ENCODE assay signal across 15 cellular contexts in the genomic region with DNA sequence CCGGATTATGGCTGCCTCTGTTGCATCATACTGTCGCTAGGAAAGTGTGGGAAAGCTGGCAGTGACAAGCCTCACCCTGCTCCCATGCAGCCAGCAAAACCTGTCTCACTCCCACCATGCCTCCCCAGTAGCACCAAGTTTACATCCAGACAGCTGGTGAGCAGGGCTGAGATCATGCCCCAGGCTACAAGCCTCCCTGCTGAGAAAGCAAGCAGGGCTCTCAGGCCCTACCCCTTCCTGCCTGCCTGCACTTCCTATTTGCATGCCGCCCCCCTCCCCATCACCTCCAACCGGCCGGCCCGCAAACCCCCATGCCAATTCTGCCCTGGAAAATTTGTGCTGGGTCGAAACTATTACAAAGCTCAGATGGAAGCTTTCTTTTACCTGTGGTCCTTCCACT.
"Had no signal": no experiment of that assay in that cellular context is flagged by ENCODE, and none has a peak within 500 bp of the region (broad histone marks: within the 10 kb centered on the region; RNA-seq: fewer than 3 reads in every experiment).

No MANE protein-coding gene starts in this region.

- H3K36me3 Mint-ChIP-seq: activated naive CD8-positive, alpha-beta T cell treated with anti-CD3 and anti-CD28 coated beads for 36 hours; brain had no signal

- H3K9me3 Mint-ChIP-seq: activated naive CD8-positive, alpha-beta T cell treated with anti-CD3 and anti-CD28 coated beads for 36 hours; nephron had no signal

- H3K4me1 ChIP-seq: foreskin keratinocyte, prostate gland, right lobe of liver, upper lobe of left lung had no signal

- ATAC-seq: foreskin keratinocyte; stimulated activated naive CD8-positive, alpha-beta T cell treated with anti-CD3 and anti-CD28 coated beads, Interleukin-15, amount 100 ng/mL, for 72 hours had no signal

- H3K27me3 ChIP-seq: foreskin keratinocyte, right lobe of liver, upper lobe of left lung had no signal

- H3K27me3 Mint-ChIP-seq: activated CD4-positive, alpha-beta T cell treated with anti-CD3 and anti-CD28 coated beads, Interleukin-2, amount 10 ng/mL, durations not matched to agents 7 days and 5 days; activated naive CD8-positive, alpha-beta T cell treated with anti-CD3 and anti-CD28 coated beads for 36 hours; brain; central memory CD8-positive, alpha-beta T cell; stimulated activated naive CD8-positive, alpha-beta T cell treated with anti-CD3 and anti-CD28 coated beads, Interleukin-15, amount 100 ng/mL, for 72 hours had no signal

- H3K27ac ChIP-seq: coronary artery, foreskin keratinocyte, prostate gland, right lobe of liver, upper lobe of left lung had no signal

- H3K4me2 ChIP-seq: smooth muscle cell had no signal

- H3K9me3 ChIP-seq: prostate gland, right lobe of liver, upper lobe of left lung had no signal

- H3K4me1 Mint-ChIP-seq: activated CD4-positive, alpha-beta T cell treated with anti-CD3 and anti-CD28 coated beads, Interleukin-2, amount 10 ng/mL, durations not matched to agents 7 days and 5 days; activated naive CD8-positive, alpha-beta T cell treated with anti-CD3 and anti-CD28 coated beads for 36 hours; brain; central memory CD8-positive, alpha-beta T cell; nephron; stimulated activated naive CD8-positive, alpha-beta T cell treated with anti-CD3 and anti-CD28 coated beads, Interleukin-15, amount 100 ng/mL, for 72 hours had no signal

- H3K27ac Mint-ChIP-seq: activated CD4-positive, alpha-beta T cell treated with anti-CD3 and anti-CD28 coated beads, Interleukin-2, amount 10 ng/mL, durations not matched to agents 7 days and 5 days; activated naive CD8-positive, alpha-beta T cell treated with anti-CD3 and anti-CD28 coated beads for 36 hours; activated T-helper 1 cell treated with anti-CD3 and anti-CD28 coated beads, Interleukin-12 subunit alpha, Interleukin-12 subunit beta, Interleukin-2, Interleukin-4 antibody, amounts not matched to agents 30 ng/mL and 10 ng/mL and 1 ng/mL, durations not matched to agents 14 hours and 24 hours and 36 hours; brain; stimulated activated naive CD8-positive, alpha-beta T cell treated with anti-CD3 and anti-CD28 coated beads, Interleukin-15, amount 100 ng/mL, for 72 hours; T-helper 2 cell treated with Interferon-gamma antibody and Interleukin-4, amounts not matched to agents 5 μg/mL and 100 μg/mL, for 36 hours had no signal

- H3K36me3 ChIP-seq: prostate gland, right lobe of liver, upper lobe of left lung had no signal

- H3K4me3 ChIP-seq: coronary artery, prostate gland, right lobe of liver, smooth muscle cell, upper lobe of left lung had no signal

- DNase-seq: activated CD4-positive, alpha-beta T cell treated with anti-CD3 and anti-CD28 coated beads, Interleukin-2, amount 10 ng/mL, durations not matched to agents 7 days and 5 days; activated naive CD8-positive, alpha-beta T cell treated with anti-CD3 and anti-CD28 coated beads for 36 hours; effector CD8-positive, alpha-beta T cell; foreskin keratinocyte; right lobe of liver; stimulated activated naive CD8-positive, alpha-beta T cell treated with anti-CD3 and anti-CD28 coated beads, Interleukin-15, amount 100 ng/mL, for 72 hours had no signal

- H3K4me3 Mint-ChIP-seq: activated CD4-positive, alpha-beta T cell treated with anti-CD3 and anti-CD28 coated beads, Interleukin-2, amount 10 ng/mL, durations not matched to agents 7 days and 5 days; activated naive CD8-positive, alpha-beta T cell treated with anti-CD3 and anti-CD28 coated beads for 36 hours; activated T-helper 1 cell treated with anti-CD3 and anti-CD28 coated beads, Interleukin-12 subunit alpha, Interleukin-12 subunit beta, Interleukin-2, Interleukin-4 antibody, amounts not matched to agents 30 ng/mL and 10 ng/mL and 1 ng/mL, durations not matched to agents 14 hours and 24 hours and 36 hours; brain; central memory CD8-positive, alpha-beta T cell; nephron; stimulated activated naive CD8-positive, alpha-beta T cell treated with anti-CD3 and anti-CD28 coated beads, Interleukin-15, amount 100 ng/mL, for 72 hours; T-helper 2 cell treated with Interferon-gamma antibody and Interleukin-4, amounts not matched to agents 5 μg/mL and 100 μg/mL, for 36 hours had no signal
